In the genomic region with DNA sequence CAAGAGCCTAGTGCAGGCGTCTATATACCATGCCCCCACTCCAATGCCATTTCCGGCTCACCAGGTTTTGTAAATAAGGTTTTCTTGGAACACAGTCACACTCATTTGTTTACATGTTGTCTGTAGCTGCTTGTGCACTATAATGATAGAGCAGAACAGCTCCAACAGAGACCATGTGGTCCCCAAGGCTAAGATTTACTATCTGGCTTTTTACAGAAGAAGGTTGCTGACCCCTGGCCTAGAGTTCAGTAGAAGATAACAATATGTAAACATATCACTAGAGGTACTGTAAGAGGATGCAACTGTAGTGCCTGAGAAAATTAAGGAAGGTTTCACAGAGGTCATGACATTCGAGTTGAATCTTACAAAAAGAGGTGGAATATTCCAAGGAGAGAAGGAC, we compare ENCODE assay signal across 1 cellular context.
TF ChIP-seq lines count a peak whose summit lies in the region.

No MANE protein-coding gene starts in this region.

TF ChIP-seq in K562, 482 proteins besides CTCF, POLR2A, EP300 and RAD21 (continued from another document and continues in another):
- no peak for TF ChIP-seq RFX7 (CRISPR knock-in tag; IDR thresholded peaks at IDR 0.05)
- TF ChIP-seq MTA3 (IDR thresholded peaks at IDR 0.05; ENCODE audit: borderline replicate concordance) = no peak
- no peak for TF ChIP-seq ZBTB7A (IDR thresholded peaks at IDR 0.05; ENCODE audit: borderline replicate concordance, control insufficient read depth, low read depth, low read length)
- TF ChIP-seq ARID1B (IDR thresholded peaks at IDR 0.05) = peak; percentile 69
- no peak for TF ChIP-seq CHD4 (IDR thresholded peaks at IDR 0.05; ENCODE audit: insufficient read depth, insufficient replicate concordance, low read depth, low read length, poor library complexity, severe bottlenecking)
- TF ChIP-seq, protein P1, sequence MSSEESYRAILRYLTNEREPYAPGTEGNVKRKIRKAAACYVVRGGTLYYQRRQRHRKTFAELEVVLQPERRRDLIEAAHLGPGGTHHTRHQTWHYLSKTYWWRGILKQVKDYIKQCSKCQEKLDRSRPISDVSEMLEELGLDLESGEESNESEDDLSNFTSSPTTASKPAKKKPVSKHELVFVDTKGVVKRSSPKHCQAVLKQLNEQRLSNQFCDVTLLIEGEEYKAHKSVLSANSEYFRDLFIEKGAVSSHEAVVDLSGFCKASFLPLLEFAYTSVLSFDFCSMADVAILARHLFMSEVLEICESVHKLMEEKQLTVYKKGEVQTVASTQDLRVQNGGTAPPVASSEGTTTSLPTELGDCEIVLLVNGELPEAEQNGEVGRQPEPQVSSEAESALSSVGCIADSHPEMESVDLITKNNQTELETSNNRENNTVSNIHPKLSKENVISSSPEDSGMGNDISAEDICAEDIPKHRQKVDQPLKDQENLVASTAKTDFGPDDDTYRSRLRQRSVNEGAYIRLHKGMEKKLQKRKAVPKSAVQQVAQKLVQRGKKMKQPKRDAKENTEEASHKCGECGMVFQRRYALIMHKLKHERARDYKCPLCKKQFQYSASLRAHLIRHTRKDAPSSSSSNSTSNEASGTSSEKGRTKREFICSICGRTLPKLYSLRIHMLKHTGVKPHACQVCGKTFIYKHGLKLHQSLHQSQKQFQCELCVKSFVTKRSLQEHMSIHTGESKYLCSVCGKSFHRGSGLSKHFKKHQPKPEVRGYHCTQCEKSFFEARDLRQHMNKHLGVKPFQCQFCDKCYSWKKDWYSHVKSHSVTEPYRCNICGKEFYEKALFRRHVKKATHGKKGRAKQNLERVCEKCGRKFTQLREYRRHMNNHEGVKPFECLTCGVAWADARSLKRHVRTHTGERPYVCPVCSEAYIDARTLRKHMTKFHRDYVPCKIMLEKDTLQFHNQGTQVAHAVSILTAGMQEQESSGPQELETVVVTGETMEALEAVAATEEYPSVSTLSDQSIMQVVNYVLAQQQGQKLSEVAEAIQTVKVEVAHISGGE (CRISPR knock-in tag; IDR thresholded peaks at IDR 0.05) = no peak
- TF ChIP-seq ZNF778 (CRISPR knock-in tag; IDR thresholded peaks at IDR 0.05) = no peak
- TF ChIP-seq, protein P2, sequence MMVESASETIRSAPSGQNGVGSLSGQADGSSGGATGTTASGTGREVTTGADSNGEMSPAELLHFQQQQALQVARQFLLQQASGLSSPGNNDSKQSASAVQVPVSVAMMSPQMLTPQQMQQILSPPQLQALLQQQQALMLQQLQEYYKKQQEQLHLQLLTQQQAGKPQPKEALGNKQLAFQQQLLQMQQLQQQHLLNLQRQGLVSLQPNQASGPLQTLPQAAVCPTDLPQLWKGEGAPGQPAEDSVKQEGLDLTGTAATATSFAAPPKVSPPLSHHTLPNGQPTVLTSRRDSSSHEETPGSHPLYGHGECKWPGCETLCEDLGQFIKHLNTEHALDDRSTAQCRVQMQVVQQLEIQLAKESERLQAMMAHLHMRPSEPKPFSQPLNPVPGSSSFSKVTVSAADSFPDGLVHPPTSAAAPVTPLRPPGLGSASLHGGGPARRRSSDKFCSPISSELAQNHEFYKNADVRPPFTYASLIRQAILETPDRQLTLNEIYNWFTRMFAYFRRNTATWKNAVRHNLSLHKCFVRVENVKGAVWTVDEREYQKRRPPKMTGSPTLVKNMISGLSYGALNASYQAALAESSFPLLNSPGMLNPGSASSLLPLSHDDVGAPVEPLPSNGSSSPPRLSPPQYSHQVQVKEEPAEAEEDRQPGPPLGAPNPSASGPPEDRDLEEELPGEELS (CRISPR knock-in tag; IDR thresholded peaks at IDR 0.05; ENCODE audit: borderline replicate concordance) = no peak
- no peak for TF ChIP-seq NR2C2 (CRISPR knock-in tag; IDR thresholded peaks at IDR 0.05)
- peak; percentile 85 for TF ChIP-seq NR2C2 (tag; IDR thresholded peaks at IDR 0.05)
- TF ChIP-seq KLF13 (tag; IDR thresholded peaks at IDR 0.05; ENCODE audit: borderline replicate concordance, low read depth) = no peak
- TF ChIP-seq LCOR (CRISPR knock-in tag; IDR thresholded peaks at IDR 0.05) = no peak
- no peak for TF ChIP-seq U2AF1 (optimal IDR thresholded peaks at IDR 0.05; ENCODE audit: low read depth, low read length)
- no peak for TF ChIP-seq ZNF140 (CRISPR knock-in tag; IDR thresholded peaks at IDR 0.05)
- no peak for TF ChIP-seq PML (IDR thresholded peaks at IDR 0.05; ENCODE audit: low read length)
- no peak for TF ChIP-seq ZNF3 (CRISPR knock-in tag; IDR thresholded peaks at IDR 0.05)
- peak; percentile 49 for TF ChIP-seq MEIS2 (IDR thresholded peaks at IDR 0.05; ENCODE audit: partially characterized antibody)
- no peak for TF ChIP-seq NFYB (IDR thresholded peaks at IDR 0.05; ENCODE audit: extremely low read depth, insufficient read length)
- no peak for TF ChIP-seq BRD9 (IDR thresholded peaks at IDR 0.05; ENCODE audit: low read depth, partially characterized antibody)
- TF ChIP-seq, protein P3, sequence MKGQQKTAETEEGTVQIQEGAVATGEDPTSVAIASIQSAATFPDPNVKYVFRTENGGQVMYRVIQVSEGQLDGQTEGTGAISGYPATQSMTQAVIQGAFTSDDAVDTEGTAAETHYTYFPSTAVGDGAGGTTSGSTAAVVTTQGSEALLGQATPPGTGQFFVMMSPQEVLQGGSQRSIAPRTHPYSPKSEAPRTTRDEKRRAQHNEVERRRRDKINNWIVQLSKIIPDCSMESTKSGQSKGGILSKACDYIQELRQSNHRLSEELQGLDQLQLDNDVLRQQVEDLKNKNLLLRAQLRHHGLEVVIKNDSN (CRISPR knock-in tag; IDR thresholded peaks at IDR 0.05) = no peak
- no peak for TF ChIP-seq ZNF408 (CRISPR knock-in tag; IDR thresholded peaks at IDR 0.05; ENCODE audit: low read depth)
- no peak for TF ChIP-seq ZSCAN32 (CRISPR knock-in tag; IDR thresholded peaks at IDR 0.05)
- no peak for TF ChIP-seq ZNF274 (IDR thresholded peaks at IDR 0.05; ENCODE audit: borderline replicate concordance, low read depth, low read length)
- TF ChIP-seq ZNF561 (CRISPR knock-in tag; conservative IDR thresholded peaks at IDR 0.05) = no peak
- no peak for TF ChIP-seq ZNF143 (CRISPR knock-in tag; IDR thresholded peaks at IDR 0.05)
- TF ChIP-seq FOXA3 (CRISPR knock-in tag; conservative IDR thresholded peaks at IDR 0.05 in 1 of 2, IDR thresholded peaks at IDR 0.05 in 1 of 2) = peak in 1 of 2 experiments; percentile 87; a peak in 2 of 4 replicates
- TF ChIP-seq SREBF2 (CRISPR knock-in tag; IDR thresholded peaks at IDR 0.05) = no peak
- no peak for TF ChIP-seq CBFB (CRISPR knock-in tag; IDR thresholded peaks at IDR 0.05)
- no peak for TF ChIP-seq CBX2 (IDR thresholded peaks at IDR 0.05; ENCODE audit: insufficient read depth, low read length, poor library complexity, severe bottlenecking)
- TF ChIP-seq, protein P4, sequence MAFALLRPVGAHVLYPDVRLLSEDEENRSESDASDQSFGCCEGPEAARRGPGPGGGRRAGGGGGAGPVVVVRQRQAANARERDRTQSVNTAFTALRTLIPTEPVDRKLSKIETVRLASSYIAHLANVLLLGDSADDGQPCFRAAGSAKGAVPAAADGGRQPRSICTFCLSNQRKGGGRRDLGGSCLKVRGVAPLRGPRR (CRISPR knock-in tag; IDR thresholded peaks at IDR 0.05) = no peak
- TF ChIP-seq PHTF2 (CRISPR knock-in tag; IDR thresholded peaks at IDR 0.05) = no peak
- no peak for TF ChIP-seq HEY1 (CRISPR knock-in tag; IDR thresholded peaks at IDR 0.05; ENCODE audit: borderline replicate concordance)
- TF ChIP-seq, protein P5, sequence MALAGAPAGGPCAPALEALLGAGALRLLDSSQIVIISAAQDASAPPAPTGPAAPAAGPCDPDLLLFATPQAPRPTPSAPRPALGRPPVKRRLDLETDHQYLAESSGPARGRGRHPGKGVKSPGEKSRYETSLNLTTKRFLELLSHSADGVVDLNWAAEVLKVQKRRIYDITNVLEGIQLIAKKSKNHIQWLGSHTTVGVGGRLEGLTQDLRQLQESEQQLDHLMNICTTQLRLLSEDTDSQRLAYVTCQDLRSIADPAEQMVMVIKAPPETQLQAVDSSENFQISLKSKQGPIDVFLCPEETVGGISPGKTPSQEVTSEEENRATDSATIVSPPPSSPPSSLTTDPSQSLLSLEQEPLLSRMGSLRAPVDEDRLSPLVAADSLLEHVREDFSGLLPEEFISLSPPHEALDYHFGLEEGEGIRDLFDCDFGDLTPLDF (CRISPR knock-in tag; IDR thresholded peaks at IDR 0.05) = no peak
- no peak for TF ChIP-seq ARID2 (IDR thresholded peaks at IDR 0.05)
- TF ChIP-seq XRCC3 (IDR thresholded peaks at IDR 0.05) = no peak
- TF ChIP-seq MIER1 (IDR thresholded peaks at IDR 0.05; ENCODE audit: low read depth) = no peak
- peak; percentile 57; the same call in 1 of the 2 replicates for TF ChIP-seq SMARCA4 (IDR thresholded peaks at IDR 0.05)
- no peak for TF ChIP-seq ZC3H11A (IDR thresholded peaks at IDR 0.05; ENCODE audit: low read depth, low read length)
- TF ChIP-seq, protein P6, sequence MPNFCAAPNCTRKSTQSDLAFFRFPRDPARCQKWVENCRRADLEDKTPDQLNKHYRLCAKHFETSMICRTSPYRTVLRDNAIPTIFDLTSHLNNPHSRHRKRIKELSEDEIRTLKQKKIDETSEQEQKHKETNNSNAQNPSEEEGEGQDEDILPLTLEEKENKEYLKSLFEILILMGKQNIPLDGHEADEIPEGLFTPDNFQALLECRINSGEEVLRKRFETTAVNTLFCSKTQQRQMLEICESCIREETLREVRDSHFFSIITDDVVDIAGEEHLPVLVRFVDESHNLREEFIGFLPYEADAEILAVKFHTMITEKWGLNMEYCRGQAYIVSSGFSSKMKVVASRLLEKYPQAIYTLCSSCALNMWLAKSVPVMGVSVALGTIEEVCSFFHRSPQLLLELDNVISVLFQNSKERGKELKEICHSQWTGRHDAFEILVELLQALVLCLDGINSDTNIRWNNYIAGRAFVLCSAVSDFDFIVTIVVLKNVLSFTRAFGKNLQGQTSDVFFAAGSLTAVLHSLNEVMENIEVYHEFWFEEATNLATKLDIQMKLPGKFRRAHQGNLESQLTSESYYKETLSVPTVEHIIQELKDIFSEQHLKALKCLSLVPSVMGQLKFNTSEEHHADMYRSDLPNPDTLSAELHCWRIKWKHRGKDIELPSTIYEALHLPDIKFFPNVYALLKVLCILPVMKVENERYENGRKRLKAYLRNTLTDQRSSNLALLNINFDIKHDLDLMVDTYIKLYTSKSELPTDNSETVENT (CRISPR knock-in tag; IDR thresholded peaks at IDR 0.05) = no peak
- peak; percentile 79; the same call in 1 of the 2 replicates for TF ChIP-seq SOX6 (IDR thresholded peaks at IDR 0.05)
- no peak for TF ChIP-seq ZNF316 (IDR thresholded peaks at IDR 0.05)
- no peak for TF ChIP-seq ZKSCAN8 (CRISPR knock-in tag; IDR thresholded peaks at IDR 0.05)
- TF ChIP-seq FOXJ2 (tag; IDR thresholded peaks at IDR 0.05) = no peak; the same call in 1 of the 2 replicates
- no peak for TF ChIP-seq ZBTB1 (CRISPR knock-in tag; IDR thresholded peaks at IDR 0.05; ENCODE audit: borderline replicate concordance, low read depth)
- TF ChIP-seq SMARCB1 (IDR thresholded peaks at IDR 0.05; ENCODE audit: insufficient read length, low read depth) = no peak
- TF ChIP-seq CEBPG (CRISPR knock-in tag; IDR thresholded peaks at IDR 0.05) = no peak
- TF ChIP-seq CEBPG (tag; conservative IDR thresholded peaks at IDR 0.05 in 1 of 2, IDR thresholded peaks at IDR 0.05 in 1 of 2) = no peak
- TF ChIP-seq ZNF76 (CRISPR knock-in tag; IDR thresholded peaks at IDR 0.05; ENCODE audit: borderline replicate concordance) = no peak
- TF ChIP-seq CREB1 (IDR thresholded peaks at IDR 0.05) = no peak
- TF ChIP-seq CREB1 (CRISPR knock-in tag; IDR thresholded peaks at IDR 0.05) = no peak
- TF ChIP-seq, protein P7, sequence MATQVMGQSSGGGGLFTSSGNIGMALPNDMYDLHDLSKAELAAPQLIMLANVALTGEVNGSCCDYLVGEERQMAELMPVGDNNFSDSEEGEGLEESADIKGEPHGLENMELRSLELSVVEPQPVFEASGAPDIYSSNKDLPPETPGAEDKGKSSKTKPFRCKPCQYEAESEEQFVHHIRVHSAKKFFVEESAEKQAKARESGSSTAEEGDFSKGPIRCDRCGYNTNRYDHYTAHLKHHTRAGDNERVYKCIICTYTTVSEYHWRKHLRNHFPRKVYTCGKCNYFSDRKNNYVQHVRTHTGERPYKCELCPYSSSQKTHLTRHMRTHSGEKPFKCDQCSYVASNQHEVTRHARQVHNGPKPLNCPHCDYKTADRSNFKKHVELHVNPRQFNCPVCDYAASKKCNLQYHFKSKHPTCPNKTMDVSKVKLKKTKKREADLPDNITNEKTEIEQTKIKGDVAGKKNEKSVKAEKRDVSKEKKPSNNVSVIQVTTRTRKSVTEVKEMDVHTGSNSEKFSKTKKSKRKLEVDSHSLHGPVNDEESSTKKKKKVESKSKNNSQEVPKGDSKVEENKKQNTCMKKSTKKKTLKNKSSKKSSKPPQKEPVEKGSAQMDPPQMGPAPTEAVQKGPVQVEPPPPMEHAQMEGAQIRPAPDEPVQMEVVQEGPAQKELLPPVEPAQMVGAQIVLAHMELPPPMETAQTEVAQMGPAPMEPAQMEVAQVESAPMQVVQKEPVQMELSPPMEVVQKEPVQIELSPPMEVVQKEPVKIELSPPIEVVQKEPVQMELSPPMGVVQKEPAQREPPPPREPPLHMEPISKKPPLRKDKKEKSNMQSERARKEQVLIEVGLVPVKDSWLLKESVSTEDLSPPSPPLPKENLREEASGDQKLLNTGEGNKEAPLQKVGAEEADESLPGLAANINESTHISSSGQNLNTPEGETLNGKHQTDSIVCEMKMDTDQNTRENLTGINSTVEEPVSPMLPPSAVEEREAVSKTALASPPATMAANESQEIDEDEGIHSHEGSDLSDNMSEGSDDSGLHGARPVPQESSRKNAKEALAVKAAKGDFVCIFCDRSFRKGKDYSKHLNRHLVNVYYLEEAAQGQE (CRISPR knock-in tag; IDR thresholded peaks at IDR 0.05; ENCODE audit: low read depth) = no peak
- no peak for TF ChIP-seq PTTG1 (tag; IDR thresholded peaks at IDR 0.05; ENCODE audit: low read depth)
- no peak for TF ChIP-seq GABPB2 (CRISPR knock-in tag; conservative IDR thresholded peaks at IDR 0.05)
- TF ChIP-seq, protein P8, sequence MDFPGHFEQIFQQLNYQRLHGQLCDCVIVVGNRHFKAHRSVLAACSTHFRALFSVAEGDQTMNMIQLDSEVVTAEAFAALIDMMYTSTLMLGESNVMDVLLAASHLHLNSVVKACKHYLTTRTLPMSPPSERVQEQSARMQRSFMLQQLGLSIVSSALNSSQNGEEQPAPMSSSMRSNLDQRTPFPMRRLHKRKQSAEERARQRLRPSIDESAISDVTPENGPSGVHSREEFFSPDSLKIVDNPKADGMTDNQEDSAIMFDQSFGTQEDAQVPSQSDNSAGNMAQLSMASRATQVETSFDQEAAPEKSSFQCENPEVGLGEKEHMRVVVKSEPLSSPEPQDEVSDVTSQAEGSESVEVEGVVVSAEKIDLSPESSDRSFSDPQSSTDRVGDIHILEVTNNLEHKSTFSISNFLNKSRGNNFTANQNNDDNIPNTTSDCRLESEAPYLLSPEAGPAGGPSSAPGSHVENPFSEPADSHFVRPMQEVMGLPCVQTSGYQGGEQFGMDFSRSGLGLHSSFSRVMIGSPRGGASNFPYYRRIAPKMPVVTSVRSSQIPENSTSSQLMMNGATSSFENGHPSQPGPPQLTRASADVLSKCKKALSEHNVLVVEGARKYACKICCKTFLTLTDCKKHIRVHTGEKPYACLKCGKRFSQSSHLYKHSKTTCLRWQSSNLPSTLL (IDR thresholded peaks at IDR 0.05) = no peak
- no peak for TF ChIP-seq SMAD1 (IDR thresholded peaks at IDR 0.05; ENCODE audit: low read depth, low read length, partially characterized antibody)
- TF ChIP-seq MCM3 (IDR thresholded peaks at IDR 0.05) = no peak
- TF ChIP-seq RUNX1 (IDR thresholded peaks at IDR 0.05; ENCODE audit: low read depth) = no peak
